8 cellular contexts compared by ENCODE assay signal in genomic region chr11:113774174-113774503, GRCh38. TPM values are rescaled to one million over a fixed set of nuclear protein-coding genes. Genes with fewer than 3 reads are reported as not detected.
A peak's percentile ranks its signal among the peaks of the same experiment; 100 is the strongest.
DNase-seq lines count a peak whose midpoint lies in the region; ATAC-seq, FAIRE-seq and TF ChIP-seq lines count a peak whose summit lies in the region.

No MANE protein-coding gene starts in this region.

- TF ChIP-seq CTCF in adrenal gland (IDR thresholded peaks at IDR 0.05) (peak in 1 of 6 experiments; percentile 4), HepG2 (CRISPR knock-in tag; IDR thresholded peaks at IDR 0.05) (no peak), thyroid gland (IDR thresholded peaks at IDR 0.05) (peak in 1 of 6 experiments; percentile 3)

- no TSS peak for BruUV-seq in HepG2 (replicated peaks; lab: Mats Ljungman, UMichigan)

- POLR2A ChIA-PET in HepG2 (lab: Yijun Ruan, JAX): no interaction called here

- peak overlapping the region in 3 of 5 donors; percentile 67 to 84 (median 83) for H3K27ac ChIP-seq in adrenal gland
- H3K27ac ChIP-seq in HepG2 (ENCODE audit: extremely low read length, insufficient read depth, low read length): peak overlapping the region; percentile 77
- peak overlapping the region; percentile 62 to 78 (median 63) for H3K27ac ChIP-seq in thyroid gland

- ATAC-seq in HepG2 (no peak), GM21529 (IDR thresholded peaks at IDR 0.05; ENCODE audit: unreplicated experiment) (no peak), GM21717 (IDR thresholded peaks at IDR 0.05; ENCODE audit: unreplicated experiment) (no peak)

- peak overlapping the region; percentile 94 for H2AFZ ChIP-seq in HepG2 (ENCODE audit: low read length)

- 0 to 2% (median 0%) methylated on average over 1 of the region's 1 CpG for WGBS in adrenal gland, 4 donors
- 0% methylated on average over 1 of the region's 1 CpG for WGBS in HepG2 (ENCODE audit: low lambda C conversion rate)
- WGBS in thyroid gland, 2 donors: 0% methylated on average over 1 of the region's 1 CpG

- H4K20me1 ChIP-seq in HepG2 (ENCODE audit: insufficient read depth, low read length): no peaks in the 10 kb centered on the region

- H3K9ac ChIP-seq in HepG2 (ENCODE audit: insufficient read depth, low read depth, low read length): peak overlapping the region; percentile 92; the same call in 1 of the 2 replicates

- DNase-seq in activated T-cell treated with anti-CD3 and anti-CD28 coated beads, Interleukin-2, amount 50 U/mL, for 24 hours: no peak
- DNase-seq in activated T-cell treated with anti-CD3 and anti-CD28 coated beads, Interleukin-2, amount 50 U/mL, for 1 hour: no peak
- no peak for DNase-seq in adrenal gland
- no peak for DNase-seq in HepG2 (ENCODE audit: low spot score)
- no peak for DNase-seq in thyroid gland
- no peak for DNase-seq in NOMO-1 (lab: John Stamatoyannopoulos, UW; ENCODE audit: unreplicated experiment in 2 of 2)

- no peak for TF ChIP-seq RAD21 in HepG2 (CRISPR knock-in tag; IDR thresholded peaks at IDR 0.05)

- peaks cover 0 to 4% of the 10 kb centered on the region in 2 donors for H3K36me3 ChIP-seq in adrenal gland (replicated peaks in 1 of 2)
- peaks cover 2 to 10% of the 10 kb centered on the region in 2 experiments; a peak in 3 of 5 replicates for H3K36me3 ChIP-seq in HepG2 (replicated peaks in 1 of 2; ENCODE audit: control insufficient read depth in 1 of 2, insufficient read depth in 2 of 2, low read length in 2 of 2)
- H3K36me3 ChIP-seq in thyroid gland: no peaks in the 10 kb centered on the region

- TF ChIP-seq POLR2A in adrenal gland (IDR thresholded peaks at IDR 0.05): no peak
- TF ChIP-seq POLR2A in HepG2 (IDR thresholded peaks at IDR 0.05; ENCODE audit: insufficient read depth in 1 of 2, low read depth in 2 of 2, low read length in 2 of 2): no peak
- no peak for TF ChIP-seq POLR2A in thyroid gland (IDR thresholded peaks at IDR 0.05)

- H3K27me3 ChIP-seq in adrenal gland (no peaks in the 10 kb centered on the region), HepG2 (ENCODE audit: control insufficient read depth in 1 of 2, insufficient read depth in 2 of 2, low read length in 2 of 2) (peaks cover 0 to 5% of the 10 kb centered on the region in 2 experiments; a peak in 2 of 5 replicates), thyroid gland (no peaks in the 10 kb centered on the region)

- H3K4me2 ChIP-seq in HepG2 (ENCODE audit: low read depth, low read length): peak overlapping the region; percentile 46

- no peaks in the 10 kb centered on the region for H3K9me3 Mint-ChIP-seq in activated T-cell treated with anti-CD3 and anti-CD28 coated beads, Interleukin-2, amount 50 U/mL, for 24 hours

- CTCF ChIA-PET in HepG2 (lab: Yijun Ruan, JAX; ENCODE audit: low intra/inter-chr PET ratio, low total read pairs): no interaction called here

- H3K4me3 Mint-ChIP-seq in activated T-cell treated with anti-CD3 and anti-CD28 coated beads, Interleukin-2, amount 50 U/mL, for 24 hours: peak overlapping the region; percentile 99

- H3K4me3 ChIP-seq in adrenal gland: peak overlapping the region in 1 of 4 donors; percentile 85
- peak overlapping the region in 2 of 3 experiments; percentile 96 to 98; a peak in 3 of 6 replicates for H3K4me3 ChIP-seq in HepG2 (replicated peaks in 1 of 3; ENCODE audit: insufficient read depth in 1 of 3, low read depth in 2 of 3, low read length in 3 of 3)
- peak overlapping the region in 1 of 3 donors; percentile 79 for H3K4me3 ChIP-seq in thyroid gland (replicated peaks in 1 of 3)

- in situ Hi-C loops in HepG2 (cut with HindIII; ENCODE audit: extremely low pct_ligation_motif_present, low pct_unique_long_range_greater_than_20kb): no loop called here

- peaks cover 20% of the 10 kb centered on the region for H3K4me1 Mint-ChIP-seq in activated T-cell treated with anti-CD3 and anti-CD28 coated beads, Interleukin-2, amount 50 U/mL, for 24 hours (ENCODE audit: low read depth)

- H3K27ac Mint-ChIP-seq in activated T-cell treated with anti-CD3 and anti-CD28 coated beads, Interleukin-2, amount 50 U/mL, for 24 hours: peak overlapping the region; percentile 99

- TF ChIP-seq EP300 in HepG2 (IDR thresholded peaks at IDR 0.05; ENCODE audit: low read depth in 2 of 2, low read length in 2 of 2) (no peak), HepG2 (CRISPR knock-in tag; IDR thresholded peaks at IDR 0.05; ENCODE audit: borderline replicate concordance) (no peak)

- intact Hi-C loops in adrenal gland (cut with DNase I) (no loop called here), HepG2 (cut with micrococcal nuclease; ENCODE audit: unreplicated experiment) (no loop called here), thyroid gland (cut with DNase I) (no loop called here)

- H3K9me3 ChIP-seq in adrenal gland (replicated peaks in 1 of 3) (no peaks in the 10 kb centered on the region), HepG2 (ENCODE audit: low read length) (no peaks in the 10 kb centered on the region), thyroid gland (no peaks in the 10 kb centered on the region)

- no peak for FAIRE-seq in HepG2 (lab: Jason Lieb, UNC)

- H3K4me1 ChIP-seq in adrenal gland (replicated peaks in 1 of 2) (peaks cover 5 to 20% of the 10 kb centered on the region in 2 donors), HepG2 (ENCODE audit: insufficient read depth, low read length) (peaks cover 20% of the 10 kb centered on the region), thyroid gland (peaks cover 0 to 9% of the 10 kb centered on the region in 2 donors)

- peaks cover 22% of the 10 kb centered on the region for H3K79me2 ChIP-seq in HepG2 (ENCODE audit: insufficient read depth, low read length)

- H3K27me3 Mint-ChIP-seq in activated T-cell treated with anti-CD3 and anti-CD28 coated beads, Interleukin-2, amount 50 U/mL, for 24 hours: peaks cover under 1% of the 10 kb centered on the region

- H3K36me3 Mint-ChIP-seq in activated T-cell treated with anti-CD3 and anti-CD28 coated beads, Interleukin-2, amount 50 U/mL, for 24 hours (ENCODE audit: low read depth): peaks cover 32% of the 10 kb centered on the region

TF ChIP-seq in HepG2, 621 proteins besides CTCF, POLR2A, EP300 and RAD21 (continues in another document):
- TF ChIP-seq NONO (IDR thresholded peaks at IDR 0.05) (no peak), NONO (CRISPR knock-in tag; conservative IDR thresholded peaks at IDR 0.05) (0 out of 2 replicates have a peak, but pooled peaks have one; percentile 1)

RNA-seq across cellular contexts. Expression of gene ZW10, which starts 0.6 kb away (rescaled TPM):
- 10 to 100 TPM in 5 of 8 donors, 1 to 10 TPM in 3; 4.1 to 15.9 (median 11.0) TPM for total RNA-seq in adrenal gland
- 10 to 100 TPM in 1 of 3 donors, 1 to 10 TPM in 2; 3.2 to 24.3 (median 3.4) TPM for polyA plus RNA-seq in adrenal gland
- 31.3 and 43.4 TPM in 2 replicates for total RNA-seq in HepG2 (2016; rRNA removed; fragmentation: Illumina TruSeq; extraction: Trizol)
- total RNA-seq in HepG2 (2016; cell fraction: cytosol; rRNA removed; fragmentation: Illumina TruSeq; extraction: Trizol; ENCODE audit: low read depth): 4.9 TPM in 2 replicates
- total RNA-seq in HepG2 (2016; cell fraction: insoluble cytoplasmic fraction; rRNA removed; fragmentation: Illumina TruSeq; extraction: Trizol): 30.5 and 40.9 TPM in 2 replicates
- total RNA-seq in HepG2 (2016; cell fraction: membrane; rRNA removed; fragmentation: Illumina TruSeq; extraction: Trizol): 9.4 and 12.9 TPM in 2 replicates
- total RNA-seq in HepG2 (2016; cell fraction: nucleus; rRNA removed; fragmentation: Illumina TruSeq; extraction: Trizol): 19.5 and 21.6 TPM in 2 replicates
- polyA plus RNA-seq in HepG2 (2011; rRNA removed): 5.1 and 5.8 TPM in 2 replicates
- polyA plus RNA-seq in HepG2 (2011; cell fraction: cytosol; rRNA removed): 3.2 and 4.7 TPM in 2 replicates
- polyA plus RNA-seq in HepG2 (2011; cell fraction: nucleus; rRNA removed): 3.5 and 3.6 TPM in 2 replicates
- 7.4 and 9.3 TPM in 2 replicates for polyA plus RNA-seq in HepG2 (2012)
- 2.2 and 2.8 TPM in 2 replicates for polyA plus RNA-seq in HepG2 (2016; cell fraction: cytosol; fragmentation: Illumina TruSeq; extraction: Trizol; ENCODE audit: low read depth)
- polyA plus RNA-seq in HepG2 (2016; cell fraction: insoluble cytoplasmic fraction; fragmentation: Illumina TruSeq; extraction: Trizol; ENCODE audit: low read depth): 29.4 and 30.1 TPM in 2 replicates
- 3.7 and 5.5 TPM in 2 replicates for polyA plus RNA-seq in HepG2 (2016; cell fraction: membrane; fragmentation: Illumina TruSeq; extraction: Trizol; ENCODE audit: low read depth)
- 16.7 and 17.4 TPM in 2 replicates for polyA plus RNA-seq in HepG2 (2016; cell fraction: nucleus; fragmentation: Illumina TruSeq; extraction: Trizol; ENCODE audit: insufficient read depth, low read depth)
- polyA minus RNA-seq in HepG2 (2011; rRNA and poly(A)+ RNA removed; ENCODE audit: low replicate concordance): 5.1 and 10.4 TPM in 2 replicates
- 6.2 and 7.2 TPM in 2 replicates for polyA minus RNA-seq in HepG2 (2011; cell fraction: cytosol; rRNA and poly(A)+ RNA removed)
- polyA minus RNA-seq in HepG2 (2011; cell fraction: nucleus; rRNA and poly(A)+ RNA removed): 17.3 and 18.2 TPM in 2 replicates
- total RNA-seq in thyroid gland: 10 to 100 TPM; 11.3 to 14.5 (median 12.8) TPM

RNA-seq across cellular contexts. Expression of gene CLDN25, which starts 5.5 kb away (rescaled TPM):
- not detected for total RNA-seq in adrenal gland
- not detected for polyA plus RNA-seq in adrenal gland
- total RNA-seq in HepG2 (2016; rRNA removed; fragmentation: Illumina TruSeq; extraction: Trizol): not detected in 2 replicates
- not detected in 2 replicates for total RNA-seq in HepG2 (2016; cell fraction: cytosol; rRNA removed; fragmentation: Illumina TruSeq; extraction: Trizol; ENCODE audit: low read depth)
- not detected in 2 replicates for total RNA-seq in HepG2 (2016; cell fraction: insoluble cytoplasmic fraction; rRNA removed; fragmentation: Illumina TruSeq; extraction: Trizol)
- total RNA-seq in HepG2 (2016; cell fraction: membrane; rRNA removed; fragmentation: Illumina TruSeq; extraction: Trizol): not detected in 2 replicates
- total RNA-seq in HepG2 (2016; cell fraction: nucleus; rRNA removed; fragmentation: Illumina TruSeq; extraction: Trizol): not detected in 2 replicates
- not detected in 2 replicates for polyA plus RNA-seq in HepG2 (2011; rRNA removed)
- polyA plus RNA-seq in HepG2 (2011; cell fraction: cytosol; rRNA removed): not detected in 2 replicates
- polyA plus RNA-seq in HepG2 (2011; cell fraction: nucleus; rRNA removed): not detected in 2 replicates
- polyA plus RNA-seq in HepG2 (2012): not detected in 2 replicates
- polyA plus RNA-seq in HepG2 (2016; cell fraction: cytosol; fragmentation: Illumina TruSeq; extraction: Trizol; ENCODE audit: low read depth): not detected in 2 replicates
- not detected in 2 replicates for polyA plus RNA-seq in HepG2 (2016; cell fraction: insoluble cytoplasmic fraction; fragmentation: Illumina TruSeq; extraction: Trizol; ENCODE audit: low read depth)
- not detected in 2 replicates for polyA plus RNA-seq in HepG2 (2016; cell fraction: membrane; fragmentation: Illumina TruSeq; extraction: Trizol; ENCODE audit: low read depth)
- polyA plus RNA-seq in HepG2 (2016; cell fraction: nucleus; fragmentation: Illumina TruSeq; extraction: Trizol; ENCODE audit: insufficient read depth, low read depth): not detected in 2 replicates
- polyA minus RNA-seq in HepG2 (2011; rRNA and poly(A)+ RNA removed; ENCODE audit: low replicate concordance): not detected in 2 replicates
- not detected in 2 replicates for polyA minus RNA-seq in HepG2 (2011; cell fraction: cytosol; rRNA and poly(A)+ RNA removed)
- not detected in 2 replicates for polyA minus RNA-seq in HepG2 (2011; cell fraction: nucleus; rRNA and poly(A)+ RNA removed)
- not detected for total RNA-seq in thyroid gland
